ENCODE assay signal across 33 cellular contexts in genomic region chr3:144098691-144099090, GRCh38.
"Had no signal": no experiment of that assay in that cellular context is flagged by ENCODE, and none has a peak within 500 bp of the region (broad histone marks: within the 10 kb centered on the region; RNA-seq: fewer than 3 reads in every experiment).

No MANE protein-coding gene starts in this region.

- FAIRE-seq: endometrium, endothelial cell of umbilical vein had no signal

- H3K4me3 Mint-ChIP-seq: activated CD4-positive, alpha-beta memory T cell treated with anti-CD3 and anti-CD28 coated beads for 36 hours; activated CD4-positive, alpha-beta T cell treated with anti-CD3 and anti-CD28 coated beads for 36 hours; activated CD4-positive, alpha-beta T cell treated with anti-CD3 and anti-CD28 coated beads, Interleukin-2, amount 10 ng/mL, durations not matched to agents 24 days and 14 days; activated CD8-positive, alpha-beta memory T cell treated with anti-CD3 and anti-CD28 coated beads, Interleukin-2, amount 10 ng/mL, durations not matched to agents 7 days and 5 days; activated CD8-positive, alpha-beta T cell treated with anti-CD3 and anti-CD28 coated beads, Interleukin-2, amount 10 ng/mL, durations not matched to agents 7 days and 5 days; activated naive CD4-positive, alpha-beta T cell treated with anti-CD3 and anti-CD28 coated beads for 36 hours; activated naive CD4-positive, alpha-beta T cell treated with anti-CD3 and anti-CD28 coated beads, Interleukin-2, amount 50 U/mL, for 24 hours; activated naive CD8-positive, alpha-beta T cell treated with anti-CD3 and anti-CD28 coated beads for 36 hours; activated naive CD8-positive, alpha-beta T cell treated with anti-CD3 and anti-CD28 coated beads, Interleukin-2, amount 50 U/mL, for 24 hours; activated T-helper 1 cell treated with anti-CD3 and anti-CD28 coated beads, Interleukin-12 subunit alpha, Interleukin-12 subunit beta, Interleukin-2, Interleukin-4 antibody, amounts not matched to agents 30 ng/mL and 10 ng/mL and 1 ng/mL, durations not matched to agents 14 hours and 24 hours and 36 hours; T-helper 17 cell had no signal

- H3K9me3 Mint-ChIP-seq: activated CD4-positive, alpha-beta memory T cell treated with anti-CD3 and anti-CD28 coated beads for 36 hours; activated CD4-positive, alpha-beta T cell treated with anti-CD3 and anti-CD28 coated beads, Interleukin-2, amount 10 ng/mL, durations not matched to agents 24 days and 14 days; activated naive CD4-positive, alpha-beta T cell treated with anti-CD3 and anti-CD28 coated beads for 36 hours; activated naive CD4-positive, alpha-beta T cell treated with anti-CD3 and anti-CD28 coated beads, Interleukin-2, amount 50 U/mL, for 24 hours; activated naive CD8-positive, alpha-beta T cell treated with anti-CD3 and anti-CD28 coated beads for 36 hours; activated naive CD8-positive, alpha-beta T cell treated with anti-CD3 and anti-CD28 coated beads, Interleukin-2, amount 50 U/mL, for 24 hours; activated T-helper 1 cell treated with anti-CD3 and anti-CD28 coated beads, Interleukin-12 subunit alpha, Interleukin-12 subunit beta, Interleukin-2, Interleukin-4 antibody, amounts not matched to agents 30 ng/mL and 10 ng/mL and 1 ng/mL, durations not matched to agents 14 hours and 24 hours and 36 hours; activated T-helper 2 cell treated with anti-CD3 and anti-CD28 coated beads, Interferon-gamma antibody, Interleukin-2, Interleukin-4, amounts not matched to agents 10 μg/mL and 5 μg/mL and 100 μg/mL, durations not matched to agents 14 hours and 24 hours and 36 hours had no signal

- H3K4me1 Mint-ChIP-seq: activated CD4-positive, alpha-beta T cell treated with anti-CD3 and anti-CD28 coated beads for 36 hours; activated CD4-positive, alpha-beta T cell treated with anti-CD3 and anti-CD28 coated beads, Interleukin-2, amount 10 ng/mL, durations not matched to agents 24 days and 14 days; activated CD8-positive, alpha-beta memory T cell treated with anti-CD3 and anti-CD28 coated beads, Interleukin-2, amount 10 ng/mL, durations not matched to agents 7 days and 5 days; activated naive CD4-positive, alpha-beta T cell treated with anti-CD3 and anti-CD28 coated beads, Interleukin-2, amount 50 U/mL, for 24 hours; activated naive CD8-positive, alpha-beta T cell treated with anti-CD3 and anti-CD28 coated beads for 36 hours; activated naive CD8-positive, alpha-beta T cell treated with anti-CD3 and anti-CD28 coated beads, Interleukin-2, amount 50 U/mL, for 24 hours; T-helper 17 cell had no signal

- H3K4me1 ChIP-seq: adrenal gland, body of pancreas, colonic mucosa had no signal

- DNase-seq: activated CD4-positive, alpha-beta memory T cell treated with anti-CD3 and anti-CD28 coated beads for 36 hours; activated CD4-positive, alpha-beta T cell treated with anti-CD3 and anti-CD28 coated beads for 36 hours; activated CD4-positive, alpha-beta T cell treated with anti-CD3 and anti-CD28 coated beads, Interleukin-2, amount 10 ng/mL, durations not matched to agents 24 days and 14 days; activated CD4-positive, CD25-positive, alpha-beta regulatory T cell; activated CD4-positive, CD25-positive, alpha-beta regulatory T cell treated with anti-CD3 and anti-CD28 coated beads, Interleukin-2, amount 50 U/mL, for 72 hours; activated CD8-positive, alpha-beta memory T cell treated with anti-CD3 and anti-CD28 coated beads, Interleukin-2, amount 10 ng/mL, durations not matched to agents 7 days and 5 days; activated CD8-positive, alpha-beta memory T cell treated with anti-CD3 and anti-CD28 coated beads, Interleukin-2, amount 50 U/mL, for 4 hours; activated CD8-positive, alpha-beta T cell treated with anti-CD3 and anti-CD28 coated beads, Interleukin-2, amount 10 ng/mL, durations not matched to agents 7 days and 5 days; activated effector memory CD4-positive, alpha-beta T cell treated with anti-CD3 and anti-CD28 coated beads, Interleukin-2, amount 50 U/mL, for 16 hours; activated naive CD4-positive, alpha-beta T cell treated with anti-CD3 and anti-CD28 coated beads for 36 hours; activated naive CD8-positive, alpha-beta T cell treated with anti-CD3 and anti-CD28 coated beads for 36 hours; activated naive CD8-positive, alpha-beta T cell treated with anti-CD3 and anti-CD28 coated beads, Interleukin-2, amount 50 U/mL, for 24 hours; activated T-cell treated with anti-CD3 and anti-CD28 coated beads, Interleukin-2, amount 50 U/mL, for 1 hour; activated T-cell treated with anti-CD3 and anti-CD28 coated beads, Interleukin-2, amount 50 U/mL, for 48 hours; adrenal gland; amygdala; aorta; body of pancreas; central memory CD4-positive, alpha-beta T cell; cerebellar nuclear complex; colonic mucosa; effector CD8-positive, alpha-beta T cell; esophagus squamous epithelium; foreskin melanocyte; T-helper 1 cell; T-helper 17 cell had no signal

- H3K27ac ChIP-seq: adrenal gland, body of pancreas, colonic mucosa, epithelial cell of prostate, esophagus squamous epithelium, gastroesophageal sphincter had no signal

- H3K4me3 ChIP-seq: adrenal gland, body of pancreas, colonic mucosa, esophagus squamous epithelium, gastroesophageal sphincter had no signal

- H3K27ac Mint-ChIP-seq: activated CD4-positive, alpha-beta memory T cell treated with anti-CD3 and anti-CD28 coated beads for 36 hours; activated CD4-positive, alpha-beta T cell treated with anti-CD3 and anti-CD28 coated beads for 36 hours; activated CD4-positive, alpha-beta T cell treated with anti-CD3 and anti-CD28 coated beads, Interleukin-2, amount 10 ng/mL, durations not matched to agents 24 days and 14 days; activated CD8-positive, alpha-beta memory T cell treated with anti-CD3 and anti-CD28 coated beads, Interleukin-2, amount 10 ng/mL, durations not matched to agents 7 days and 5 days; activated CD8-positive, alpha-beta T cell treated with anti-CD3 and anti-CD28 coated beads, Interleukin-2, amount 10 ng/mL, durations not matched to agents 7 days and 5 days; activated naive CD4-positive, alpha-beta T cell treated with anti-CD3 and anti-CD28 coated beads for 36 hours; activated naive CD4-positive, alpha-beta T cell treated with anti-CD3 and anti-CD28 coated beads, Interleukin-2, amount 50 U/mL, for 24 hours; activated naive CD8-positive, alpha-beta T cell treated with anti-CD3 and anti-CD28 coated beads for 36 hours; activated naive CD8-positive, alpha-beta T cell treated with anti-CD3 and anti-CD28 coated beads, Interleukin-2, amount 50 U/mL, for 24 hours; activated T-helper 1 cell treated with anti-CD3 and anti-CD28 coated beads, Interleukin-12 subunit alpha, Interleukin-12 subunit beta, Interleukin-2, Interleukin-4 antibody, amounts not matched to agents 30 ng/mL and 10 ng/mL and 1 ng/mL, durations not matched to agents 14 hours and 24 hours and 36 hours; activated T-helper 2 cell treated with anti-CD3 and anti-CD28 coated beads, Interferon-gamma antibody, Interleukin-2, Interleukin-4, amounts not matched to agents 10 μg/mL and 5 μg/mL and 100 μg/mL, durations not matched to agents 14 hours and 24 hours and 36 hours; T-helper 17 cell had no signal

- H3K36me3 ChIP-seq: adrenal gland, colonic mucosa, esophagus squamous epithelium, gastroesophageal sphincter had no signal

- H3K36me3 Mint-ChIP-seq: activated CD4-positive, alpha-beta memory T cell treated with anti-CD3 and anti-CD28 coated beads for 36 hours; activated CD8-positive, alpha-beta memory T cell treated with anti-CD3 and anti-CD28 coated beads, Interleukin-2, amount 10 ng/mL, durations not matched to agents 7 days and 5 days; activated naive CD4-positive, alpha-beta T cell treated with anti-CD3 and anti-CD28 coated beads, Interleukin-2, amount 50 U/mL, for 24 hours; activated naive CD8-positive, alpha-beta T cell treated with anti-CD3 and anti-CD28 coated beads for 36 hours had no signal

- H3K27me3 ChIP-seq: adrenal gland, body of pancreas, colonic mucosa, esophagus squamous epithelium, gastroesophageal sphincter had no signal

- H3K27me3 Mint-ChIP-seq: activated CD4-positive, alpha-beta T cell treated with anti-CD3 and anti-CD28 coated beads, Interleukin-2, amount 10 ng/mL, durations not matched to agents 24 days and 14 days had no signal

- H3K9me3 ChIP-seq: adrenal gland, colonic mucosa had no signal
